Comparison of ENCODE assay signal across 20 cellular contexts in the genomic region with DNA sequence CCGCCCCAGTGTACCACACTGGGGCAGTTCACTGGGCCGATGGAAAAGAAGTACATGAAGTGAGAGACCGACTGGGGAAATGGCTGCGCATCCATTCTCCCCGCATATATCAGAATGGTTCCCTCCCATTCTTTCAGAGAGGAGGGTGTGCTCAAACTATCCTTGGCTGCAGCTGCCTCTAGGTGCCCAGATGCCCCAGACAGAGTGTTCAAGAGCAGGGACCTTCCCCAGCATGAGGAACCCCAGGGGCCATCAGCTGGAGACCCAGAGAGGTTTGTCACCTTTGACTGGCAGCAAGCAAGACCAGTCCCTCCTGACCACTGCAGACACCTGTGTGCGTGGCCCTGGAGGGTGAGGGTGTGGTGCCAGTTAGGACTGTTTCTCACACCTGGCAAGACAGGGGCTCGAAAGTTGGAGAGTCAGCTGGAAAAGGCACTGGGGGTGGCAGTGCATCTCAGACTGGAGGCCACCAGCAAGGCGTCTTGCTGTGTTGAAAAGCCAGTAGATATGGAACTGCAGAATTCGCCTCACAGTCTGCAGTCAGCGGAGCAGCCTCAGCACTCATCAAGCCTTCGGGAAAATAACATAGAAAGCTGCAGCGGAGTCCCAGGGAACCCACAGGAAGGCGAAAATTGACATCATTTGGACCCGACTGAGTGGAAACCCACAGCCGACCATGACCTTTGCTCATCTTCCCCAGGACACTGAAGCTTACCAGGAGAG.
"Had no signal": no experiment of that assay in that cellular context is flagged by ENCODE, and none has a peak within 500 bp of the region (broad histone marks: within the 10 kb centered on the region; RNA-seq: fewer than 3 reads in every experiment).

No MANE protein-coding gene starts in this region.

- H3K4me3 ChIP-seq: gastroesophageal sphincter, ovary had no signal

- H3K36me3 ChIP-seq: gastroesophageal sphincter, neutrophil, ovary, WERI-Rb-1 had no signal

- DNase-seq: activated CD4-positive, alpha-beta T cell treated with anti-CD3 and anti-CD28 coated beads for 48 hours; activated CD4-positive, alpha-beta T cell treated with anti-CD3 and anti-CD28 coated beads, Interleukin-2, amount 50 U/mL, for 48 hours; activated CD8-positive, alpha-beta memory T cell treated with anti-CD3 and anti-CD28 coated beads for 24 hours; activated effector memory CD4-positive, alpha-beta T cell treated with Interleukin-2 at 50 U/mL for 16 hours; activated naive CD4-positive, alpha-beta T cell treated with Interleukin-2 at 50 U/mL for 16 hours; anterior cingulate cortex; effector CD8-positive, alpha-beta T cell; erythroblast; hippocampal formation; left cardiac atrium; mammary epithelial cell; ovary; stimulated activated CD4-positive, alpha-beta T cell treated with anti-CD3 and anti-CD28 coated beads, Interleukin-15, amount 100 ng/mL, for 24 hours; stimulated activated CD4-positive, alpha-beta T cell treated with anti-CD3 and anti-CD28 coated beads, Interleukin-2, amount 100 ng/mL, for 24 hours; substantia nigra; T-helper 9 cell; WERI-Rb-1 had no signal

- ATAC-seq: activated CD4-positive, CD25-positive, alpha-beta regulatory T cell treated with anti-CD3 and anti-CD28 coated beads, Interleukin-2, amount 50 U/mL, for 24 hours; gastroesophageal sphincter; left cardiac atrium had no signal

- H3K9me3 ChIP-seq: gastroesophageal sphincter, neutrophil, ovary had no signal

- H3K27me3 ChIP-seq: ovary had no signal

- H3K27ac ChIP-seq: gastroesophageal sphincter, neutrophil, ovary, WERI-Rb-1 had no signal
